ENCODE assay signal across 8 cellular contexts in the genomic region with DNA sequence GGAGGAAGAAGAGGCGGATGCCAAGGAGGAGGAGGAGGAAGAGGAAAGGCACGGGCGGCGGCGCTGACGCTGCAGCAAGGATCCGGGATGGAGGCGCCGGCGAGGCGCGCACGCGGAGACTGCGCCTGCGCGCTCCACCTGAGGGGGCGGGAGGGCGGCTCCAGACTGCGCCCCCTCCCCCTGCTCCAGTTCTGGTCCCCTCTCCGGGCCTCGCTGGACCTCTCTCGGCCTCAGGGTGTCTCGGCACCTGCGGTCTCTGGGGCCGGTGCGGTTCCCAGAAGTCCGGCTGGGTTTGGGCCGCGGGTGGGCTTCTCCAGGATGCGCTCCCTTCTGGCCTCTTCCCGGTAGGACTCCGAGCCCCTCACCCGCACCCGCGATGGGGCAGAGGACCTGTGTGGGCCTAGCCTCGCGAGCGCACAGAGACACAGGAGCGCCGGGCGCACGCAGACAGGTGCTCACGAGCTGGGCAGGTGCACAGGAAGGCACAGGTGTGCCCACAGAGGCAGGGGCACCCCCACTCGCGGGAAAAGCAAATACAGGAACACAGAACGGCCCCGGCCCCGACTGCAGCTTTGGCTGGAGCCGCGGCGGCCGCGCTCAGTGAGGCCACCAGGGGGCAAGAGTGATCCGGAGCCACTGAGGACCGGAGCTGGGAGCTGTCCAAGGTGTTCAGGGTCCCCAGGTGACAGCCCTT. TPM values are rescaled to one million over a fixed set of nuclear protein-coding genes. Genes with fewer than 3 reads are reported as not detected.
A peak's percentile ranks its signal among the peaks of the same experiment; 100 is the strongest.
DNase-seq lines count a peak whose midpoint lies in the region; ATAC-seq and TF ChIP-seq lines count a peak whose summit lies in the region.

A gene with protein sequence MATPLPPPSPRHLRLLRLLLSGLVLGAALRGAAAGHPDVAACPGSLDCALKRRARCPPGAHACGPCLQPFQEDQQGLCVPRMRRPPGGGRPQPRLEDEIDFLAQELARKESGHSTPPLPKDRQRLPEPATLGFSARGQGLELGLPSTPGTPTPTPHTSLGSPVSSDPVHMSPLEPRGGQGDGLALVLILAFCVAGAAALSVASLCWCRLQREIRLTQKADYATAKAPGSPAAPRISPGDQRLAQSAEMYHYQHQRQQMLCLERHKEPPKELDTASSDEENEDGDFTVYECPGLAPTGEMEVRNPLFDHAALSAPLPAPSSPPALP (minus strand): TSS at position 84 of the 694 bp plus-strand sequence. CDS start 188 bp downstream, outside the sequence.

- H3K36me3 ChIP-seq in ES-I3 (ENCODE audit: insufficient read depth, low read length) (no peaks in the 10 kb centered on the region), SJCRH30 (no peaks in the 10 kb centered on the region), neutrophil (no peaks in the 10 kb centered on the region)

- H3K27ac ChIP-seq in SJCRH30 (no peak within 1 kb of the TSS), neutrophil (no peak within 1 kb of the TSS), substantia nigra (ENCODE audit: low read depth, low read length, poor library complexity, severe bottlenecking) (peak within 1 kb of the TSS; percentile 45)

- peaks cover 31% of the 10 kb centered on the region for H3K27me3 ChIP-seq in SJCRH30
- H3K27me3 ChIP-seq in neutrophil, result peaks cover 97% of the 10 kb centered on the region

- peak within 1 kb of the TSS; percentile 58 for H3K9ac ChIP-seq in ES-I3 (ENCODE audit: low read depth, low read length)

- CTCF ChIA-PET in activated naive CD4-positive, alpha-beta T cell treated with anti-CD3 and anti-CD28 coated beads, Interleukin-2, amount 10 ng/mL, durations not matched to agents 7 days and 5 days (lab: Charles Lee), result interaction anchor here (0.7 to 5.4 kb wide), 25 partner anchors 9 to 266 kb away, joined by 3 to 103 read pairs (median 4); a partner anchor contains a TSS

- H3K27ac Mint-ChIP-seq in activated naive CD4-positive, alpha-beta T cell treated with anti-CD3 and anti-CD28 coated beads, Interleukin-2, amount 10 ng/mL, durations not matched to agents 7 days and 5 days, result peak within 1 kb of the TSS; percentile 68

- peak within 1 kb of the TSS; percentile 75 for H3K4me3 Mint-ChIP-seq in activated naive CD4-positive, alpha-beta T cell treated with anti-CD3 and anti-CD28 coated beads, Interleukin-2, amount 10 ng/mL, durations not matched to agents 7 days and 5 days

- peak; percentile 83 to 88 for DNase-seq in SJCRH30
- peak; percentile 92 for DNase-seq in activated naive CD4-positive, alpha-beta T cell treated with anti-CD3 and anti-CD28 coated beads, Interleukin-2, amount 10 ng/mL, durations not matched to agents 7 days and 5 days
- peak; percentile 90 for DNase-seq in germinal center (ENCODE audit: low spot score)
- peak in 39 of 49 donors; percentile 22 to 84 (median 62) for DNase-seq in substantia nigra (lab: John Stamatoyannopoulos, UW)

- H3K9me3 ChIP-seq in ES-I3 (ENCODE audit: control insufficient read depth, insufficient read depth, low read length) (no peaks in the 10 kb centered on the region), SJCRH30 (replicated peaks) (no peaks in the 10 kb centered on the region), neutrophil (no peaks in the 10 kb centered on the region)

- H3K4me1 Mint-ChIP-seq in activated naive CD4-positive, alpha-beta T cell treated with anti-CD3 and anti-CD28 coated beads, Interleukin-2, amount 10 ng/mL, durations not matched to agents 7 days and 5 days, result peaks cover 35% of the 10 kb centered on the region

- TF ChIP-seq CTCF in LNCAP (IDR thresholded peaks at IDR 0.05), result peak; percentile 94
- peak; percentile 63 for TF ChIP-seq CTCF in neutrophil (IDR thresholded peaks at IDR 0.05)

- H3K4me3 ChIP-seq in SJCRH30 (peak within 1 kb of the TSS; percentile 41), neutrophil (ENCODE audit: low read depth in 1 of 2, low read length in 1 of 2) (peak within 1 kb of the TSS in 1 of 2 experiments; percentile 24)

- peaks cover 86% of the 10 kb centered on the region for H3K27me3 Mint-ChIP-seq in activated naive CD4-positive, alpha-beta T cell treated with anti-CD3 and anti-CD28 coated beads, Interleukin-2, amount 10 ng/mL, durations not matched to agents 7 days and 5 days

- no peaks in the 10 kb centered on the region for H3K36me3 Mint-ChIP-seq in activated naive CD4-positive, alpha-beta T cell treated with anti-CD3 and anti-CD28 coated beads, Interleukin-2, amount 10 ng/mL, durations not matched to agents 7 days and 5 days

- no peaks in the 10 kb centered on the region; the same call in 1 of the 2 replicates for H3K4me1 ChIP-seq in ES-I3 (ENCODE audit: insufficient read depth, low read length)
- peaks cover 11% of the 10 kb centered on the region; the same call in 1 of the 2 replicates for H3K4me1 ChIP-seq in SJCRH30
- peaks cover 11 to 13% of the 10 kb centered on the region in 2 experiments for H3K4me1 ChIP-seq in neutrophil (ENCODE audit: control insufficient read depth in 1 of 2, insufficient read depth in 1 of 2, low read depth in 1 of 2, low read length in 1 of 2)

- no peaks in the 10 kb centered on the region for H3K9me3 Mint-ChIP-seq in activated naive CD4-positive, alpha-beta T cell treated with anti-CD3 and anti-CD28 coated beads, Interleukin-2, amount 10 ng/mL, durations not matched to agents 7 days and 5 days

- ATAC-seq in HG03432 (IDR thresholded peaks at IDR 0.05; ENCODE audit: unreplicated experiment), result no peak

RNA-seq across cellular contexts. Expression of the gene that starts here (rescaled TPM):
- 0.51 and 0.91 TPM in 2 replicates for total RNA-seq in SJCRH30 (2014; rRNA removed; shearing (Covaris generic))

Comparison
In these comparisons a context has a peak if more than half of its experiments do, and no peak if none do; other contexts are left out.
1. Peak in DNase-seq and H3K4me3 ChIP-seq in SJCRH30; RNA of the gene not detected or under 1 TPM.